17 cellular contexts compared by ENCODE assay signal in the genomic region with DNA sequence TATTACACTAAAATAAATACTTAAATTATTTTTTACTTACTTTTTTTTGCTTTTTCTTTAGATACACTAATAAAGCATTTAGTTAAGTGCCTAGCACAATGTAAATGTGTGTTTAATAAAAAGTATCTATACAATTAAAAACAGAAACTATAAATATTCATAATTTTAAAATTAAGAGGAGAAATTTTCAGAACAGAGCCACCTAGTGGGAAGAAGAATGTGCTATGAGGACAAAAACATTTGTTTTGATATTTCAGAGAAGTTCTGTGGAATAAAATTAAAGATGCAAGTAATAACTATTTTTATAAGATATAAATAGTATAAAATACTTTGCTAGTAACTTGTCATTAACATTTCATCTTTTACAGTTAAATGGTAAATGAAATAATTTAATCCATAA. TPM values are rescaled to one million over a fixed set of nuclear protein-coding genes. Genes with fewer than 3 reads are reported as not detected.
A peak's percentile ranks its signal among the peaks of the same experiment; 100 is the strongest.
DNase-seq lines count a peak whose midpoint lies in the region; ATAC-seq, FAIRE-seq and TF ChIP-seq lines count a peak whose summit lies in the region.
"Had no signal": no experiment of that assay in that cellular context is flagged by ENCODE, and none has a peak within 500 bp of the region (broad histone marks: within the 10 kb centered on the region; RNA-seq: fewer than 3 reads in every experiment).

No MANE protein-coding gene starts in this region.

- no peaks in the 10 kb centered on the region for H3K4me1 Mint-ChIP-seq in Calu3 (ENCODE audit: low read depth, unreplicated experiment)

- no peaks in the 10 kb centered on the region for H3K27me3 Mint-ChIP-seq in Calu3 (ENCODE audit: unreplicated experiment)

- H3K27me3 ChIP-seq in aorta (ENCODE audit: control insufficient read depth in 1 of 2, insufficient read depth in 2 of 2, low read length in 1 of 2), result no peaks in the 10 kb centered on the region

- no peak overlapping the region for H3K27ac Mint-ChIP-seq in Calu3 (ENCODE audit: unreplicated experiment)

- H3K36me3 Mint-ChIP-seq in Calu3 (ENCODE audit: insufficient read depth, unreplicated experiment), result no peaks in the 10 kb centered on the region

- intact Hi-C loops in Calu3 (cut with micrococcal nuclease; ENCODE audit: unreplicated experiment) (no loop called here), aorta (cut with DNase I) (no loop called here)

- no peak for DNase-seq in Calu3
- DNase-seq in RCC 7860 (ENCODE audit: low spot score), result no peak
- DNase-seq in fibroblast of peridontal ligament (ENCODE audit: extremely low read depth), result peak; percentile 21
- no peak for DNase-seq in stimulated activated CD4-positive, alpha-beta T cell treated with anti-CD3 and anti-CD28 coated beads, Interleukin-1b, Interleukin-23, amount 100 ng/mL, for 48 hours
- no peak for DNase-seq in aorta
- DNase-seq: activated effector memory CD4-positive, alpha-beta T cell treated with Interleukin-2 at 50 U/mL for 16 hours; NCI-H524 treated with DMSO at 0.1 percent for 48 hours; stimulated activated CD8-positive, alpha-beta memory T cell treated with anti-CD3 and anti-CD28 coated beads, Interleukin-4, amount 100 ng/mL, for 48 hours; WERI-Rb-1 had no signal

- H3K9me3 ChIP-seq in aorta (ENCODE audit: control insufficient read depth, low read length), result no peaks in the 10 kb centered on the region

- H3K9me3 Mint-ChIP-seq in Calu3 (ENCODE audit: low read depth, unreplicated experiment), result no peaks in the 10 kb centered on the region

- no peak overlapping the region for H3K4me3 ChIP-seq in aorta (ENCODE audit: low read length in 2 of 2)

- no peak overlapping the region for H3K4me3 Mint-ChIP-seq in Calu3 (ENCODE audit: low read depth, unreplicated experiment)

- H3K4me1 ChIP-seq in aorta (ENCODE audit: control insufficient read depth in 1 of 2, insufficient read depth in 2 of 2, low read length in 2 of 2), result no peaks in the 10 kb centered on the region

- no peaks in the 10 kb centered on the region for H3K36me3 ChIP-seq in aorta (ENCODE audit: control insufficient read depth in 1 of 2, insufficient read depth in 2 of 2, low read length in 1 of 2)
- H3K36me3 ChIP-seq: WERI-Rb-1 had no signal

- FAIRE-seq in RCC 7860 (lab: Jason Lieb, UNC), result peak; percentile 61
- FAIRE-seq: GM19239, HTR-8/SVneo had no signal

- no TSS peak for BruUV-seq in Calu3 (replicated peaks; lab: Mats Ljungman, UMichigan)

- peak; percentile 64 for TF ChIP-seq CTCF in 22Rv1 (IDR thresholded peaks at IDR 0.05)
- TF ChIP-seq CTCF in Calu3 (IDR thresholded peaks at IDR 0.05; ENCODE audit: unreplicated experiment), result peak; percentile 60

- H3K27ac ChIP-seq in 22Rv1, result no peak overlapping the region
- no peak overlapping the region for H3K27ac ChIP-seq in aorta (ENCODE audit: low read depth in 1 of 2, low read length in 2 of 2)
- H3K27ac ChIP-seq: epithelial cell of prostate, WERI-Rb-1 had no signal

- ATAC-seq in HG02798 (IDR thresholded peaks at IDR 0.05; ENCODE audit: poor library complexity, unreplicated experiment), result no peak
- no peak for ATAC-seq in GM19452 (IDR thresholded peaks at IDR 0.05; ENCODE audit: unreplicated experiment)
- no peak for ATAC-seq in aorta (ENCODE audit: low FRiP score)

- CTCF ChIA-PET in Calu3 (lab: Charles Lee), result interaction anchor here (0.6 to 1.2 kb wide), 8 partner anchors 43 to 622 kb away, joined by 3 to 8 read pairs (median 4); no protein-coding TSS in a partner anchor

RNA-seq across cellular contexts. Expression of gene PLSCR5, which starts 33.6 kb away (rescaled TPM):
- total RNA-seq in Calu3 (2022) (not detected in 2 replicates), aorta (not detected)
- not detected for polyA plus RNA-seq in aorta
- total RNA-seq: Daoy, liver had no signal
- polyA plus RNA-seq: liver had no signal
